Comparison of ENCODE assay signal across 8 cellular contexts in the genomic region with DNA sequence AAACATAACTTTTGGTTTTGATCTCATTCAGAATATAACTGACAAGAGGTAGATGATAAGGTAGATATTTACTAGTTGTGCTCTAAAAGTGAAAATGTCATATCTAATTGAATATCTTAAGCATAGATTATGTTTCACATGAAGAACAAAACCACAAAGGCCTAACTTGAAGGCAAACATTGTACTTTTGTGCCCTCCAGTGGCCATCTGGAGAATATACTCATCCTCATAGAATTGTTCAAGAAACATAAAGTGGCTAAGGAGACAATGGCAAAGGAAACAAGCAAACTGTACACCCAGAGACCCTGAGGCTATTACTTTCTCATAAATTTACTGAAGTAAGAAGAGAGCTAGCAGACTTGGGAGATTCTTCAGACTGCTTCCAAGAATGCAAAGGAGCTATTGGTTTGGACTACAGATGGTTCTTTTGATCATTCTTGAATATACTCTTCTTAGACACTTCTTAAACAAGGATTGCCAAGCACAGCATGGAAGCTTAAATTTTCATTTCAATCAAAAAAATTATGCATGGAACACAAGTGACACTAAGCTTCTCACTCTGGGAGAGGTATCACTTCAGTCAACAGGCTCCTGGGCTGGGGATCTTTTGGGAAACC.
A peak's percentile ranks its signal among the peaks of the same experiment; 100 is the strongest.
DNase-seq lines count a peak whose midpoint lies in the region; ATAC-seq, FAIRE-seq and TF ChIP-seq lines count a peak whose summit lies in the region.

No MANE protein-coding gene starts in this region.

- peaks cover 45% of the 10 kb centered on the region for H3K4me1 Mint-ChIP-seq in brain

- no peaks in the 10 kb centered on the region for H3K9me3 Mint-ChIP-seq in brain

- peak overlapping the region in 1 of 5 experiments; percentile 40 for H3K4me3 Mint-ChIP-seq in brain

- ATAC-seq in GM21528 (IDR thresholded peaks at IDR 0.05; ENCODE audit: low FRiP score, unreplicated experiment), result peak; percentile 72

- H3K4me3 ChIP-seq in HL-60 (replicated peaks; ENCODE audit: insufficient read depth, low read length), result no peak overlapping the region

- no peaks in the 10 kb centered on the region for H3K27me3 Mint-ChIP-seq in brain

- FAIRE-seq in islet of Langerhans (lab: Jason Lieb, UNC), result peak; percentile 98

- peak; percentile 30 for TF ChIP-seq CTCF in HL-60 (IDR thresholded peaks at IDR 0.05; ENCODE audit: insufficient read depth, low read length)
- peak; percentile 89 to 90 for TF ChIP-seq CTCF in brain (conservative IDR thresholded peaks at IDR 0.05)

- H3K27ac Mint-ChIP-seq in brain, result peak overlapping the region in 4 of 5 experiments; percentile 72 to 97 (median 76)

- no peaks in the 10 kb centered on the region for H3K27me3 ChIP-seq in HL-60 (ENCODE audit: insufficient read depth, poor library complexity, severe bottlenecking)

- no peaks in the 10 kb centered on the region for H3K36me3 Mint-ChIP-seq in brain

- DNase-seq in activated T-cell treated with anti-CD3 and anti-CD28 coated beads for 24 hours (ENCODE audit: low read depth), result peak; percentile 3
- no peak for DNase-seq in activated T-cell treated with anti-CD3 and anti-CD28 coated beads, Interleukin-2, amount 50 U/mL, for 1 hour
- peak; percentile 8 to 40 for DNase-seq in HL-60 (ENCODE audit: low read depth in 1 of 2, low spot score in 1 of 2)
- DNase-seq in RKO (ENCODE audit: low spot score), result peak; percentile 66
- peak; percentile 13 for DNase-seq in stimulated activated CD8-positive, alpha-beta memory T cell treated with anti-CD3 and anti-CD28 coated beads, Interleukin-12 subunit alpha, Interleukin-12 subunit beta, amount 100 ng/mL, for 1 hour (ENCODE audit: low read depth)

- H3K27ac ChIP-seq in HL-60 (replicated peaks), result no peak overlapping the region
